ENCODE assay signal across 9 cellular contexts in genomic region chr2:187994464-187995331, GRCh38.
DNase-seq lines count a peak whose midpoint lies in the region; ATAC-seq, FAIRE-seq and TF ChIP-seq lines count a peak whose summit lies in the region.
"Had no signal": no experiment of that assay in that cellular context is flagged by ENCODE, and none has a peak within 500 bp of the region (broad histone marks: within the 10 kb centered on the region; RNA-seq: fewer than 3 reads in every experiment).

No MANE protein-coding gene starts in this region.

- H3K36me3 ChIP-seq in mammary epithelial cell (ENCODE audit: insufficient read depth, low read length) (no peaks in the 10 kb centered on the region), aorta (ENCODE audit: control insufficient read depth in 1 of 2, insufficient read depth in 2 of 2, low read length in 1 of 2) (no peaks in the 10 kb centered on the region), PC-3 (ENCODE audit: low read depth, low read length) (no peaks in the 10 kb centered on the region), kidney (ENCODE audit: control insufficient read depth in 1 of 2, insufficient read depth in 2 of 2, low read length in 2 of 2) (no peaks in the 10 kb centered on the region)

- H3K9me2 ChIP-seq in PC-3 (replicated peaks; ENCODE audit: low read length) = no peaks in the 10 kb centered on the region

- H3K27me3 Mint-ChIP-seq in MCF 10A (ENCODE audit: insufficient read depth, unreplicated experiment) = no peaks in the 10 kb centered on the region

- TF ChIP-seq CTCF in MCF 10A (IDR thresholded peaks at IDR 0.05; ENCODE audit: unreplicated experiment) (no peak), mammary epithelial cell (conservative IDR thresholded peaks at IDR 0.05 in 1 of 2, IDR thresholded peaks at IDR 0.05 in 1 of 2; ENCODE audit: extremely low read depth in 1 of 2, insufficient read depth in 1 of 2, low read depth in 1 of 2, low read length in 2 of 2) (no peak), PC-3 (conservative IDR thresholded peaks at IDR 0.05; ENCODE audit: low read depth, low read length) (no peak), kidney (IDR thresholded peaks at IDR 0.05; ENCODE audit: borderline replicate concordance, extremely low read depth, insufficient read depth) (no peak)

- dilution Hi-C loops in mammary epithelial cell (cut with HindIII; ENCODE audit: low sequenced_read_pairs) = no loop called here

- CTCF ChIA-PET in MCF 10A (lab: Yijun Ruan, JAX) = interaction anchor here (0.8 to 1.4 kb wide), 2 partner anchors 9 to 67 kb away, joined by 3 to 4 read pairs; no protein-coding TSS in a partner anchor
- CTCF ChIA-PET in mammary epithelial cell (lab: Charles Lee; ENCODE audit: low non-redundant PET) = no interaction called here
- CTCF ChIA-PET in PC-3 (lab: Charles Lee) = no interaction called here

- no peaks in the 10 kb centered on the region for H3K4me1 Mint-ChIP-seq in MCF 10A (ENCODE audit: insufficient read depth, unreplicated experiment)

- H3K9me3 ChIP-seq in mammary epithelial cell (replicated peaks; ENCODE audit: insufficient read depth, low read length) (no peaks in the 10 kb centered on the region), aorta (ENCODE audit: control insufficient read depth, low read length) (no peaks in the 10 kb centered on the region), PC-3 (ENCODE audit: low read length) (no peaks in the 10 kb centered on the region), kidney (ENCODE audit: control insufficient read depth in 1 of 2, low read length in 2 of 2) (no peaks in the 10 kb centered on the region)

- POLR2A ChIA-PET in MCF 10A (lab: Yijun Ruan, JAX) = no interaction called here
- POLR2A ChIA-PET in PC-3 (lab: Charles Lee; ENCODE audit: unreplicated experiment) = no interaction called here

- no peak overlapping the region for H3K27ac Mint-ChIP-seq in MCF 10A (ENCODE audit: low read depth, unreplicated experiment)

- no peak overlapping the region for H3K4me3 ChIP-seq in mammary epithelial cell (replicated peaks in 1 of 3; ENCODE audit: insufficient read depth in 1 of 3, low read depth in 2 of 3, low read length in 3 of 3)
- no peak overlapping the region for H3K4me3 ChIP-seq in aorta (ENCODE audit: low read length in 2 of 2)
- H3K4me3 ChIP-seq in PC-3 (ENCODE audit: low read length) = no peak overlapping the region
- no peak overlapping the region for H3K4me3 ChIP-seq in kidney (ENCODE audit: low read length in 2 of 2)

- ATAC-seq in aorta (ENCODE audit: low FRiP score) (peak; percentile 19), PC-3 (no peak)

- in situ Hi-C loops in mammary epithelial cell (cut with MboI; ENCODE audit: low sequenced_read_pairs in 2 of 2) = no loop called here

- H3K4me3 Mint-ChIP-seq in MCF 10A (ENCODE audit: unreplicated experiment) = no peak overlapping the region

- H3K4me2 ChIP-seq in mammary epithelial cell (ENCODE audit: insufficient read depth, low read depth, low read length) (no peak overlapping the region), PC-3 (ENCODE audit: low read length) (no peak overlapping the region)

- BruUV-seq in MCF 10A (replicated peaks; lab: Mats Ljungman, UMichigan) (no TSS peak), mammary epithelial cell (replicated peaks; lab: Mats Ljungman, UMichigan) (no TSS peak), PC-3 (replicated peaks; lab: Mats Ljungman, UMichigan) (no TSS peak)

- H2AFZ ChIP-seq in mammary epithelial cell (ENCODE audit: low read depth, low read length) (no peak overlapping the region), PC-3 (ENCODE audit: low read length) (no peak overlapping the region)

- H3K9me3 Mint-ChIP-seq in MCF 10A (ENCODE audit: unreplicated experiment) = no peaks in the 10 kb centered on the region

- H3K9ac ChIP-seq in mammary epithelial cell (ENCODE audit: insufficient read depth, low read length) (no peak overlapping the region), PC-3 (ENCODE audit: low read length) (no peak overlapping the region), kidney (ENCODE audit: low read length in 2 of 2) (no peak overlapping the region)

- H4K20me1 ChIP-seq in mammary epithelial cell (ENCODE audit: insufficient read depth, low read length) (no peaks in the 10 kb centered on the region), PC-3 (ENCODE audit: low read length) (no peaks in the 10 kb centered on the region)

- H3F3A ChIP-seq in PC-3 (ENCODE audit: low read length, unreplicated experiment) = no peaks in the 10 kb centered on the region

- 62% methylated on average over 5 of the region's 5 CpGs for WGBS in mammary epithelial cell (ENCODE audit: low coverage, missing lambda C conversion rate)
- WGBS in aorta, 2 donors = 68 to 81% methylated on average over 5 of the region's 5 CpGs

- peaks cover 3% of the 10 kb centered on the region for H3K27me3 ChIP-seq in mammary epithelial cell (ENCODE audit: insufficient read depth, low read length)
- H3K27me3 ChIP-seq in aorta (ENCODE audit: control insufficient read depth in 1 of 2, insufficient read depth in 2 of 2, low read length in 1 of 2) = no peaks in the 10 kb centered on the region
- no peaks in the 10 kb centered on the region for H3K27me3 ChIP-seq in PC-3 (ENCODE audit: low read length)

- H3K79me2 ChIP-seq in mammary epithelial cell (ENCODE audit: insufficient read depth, low read length) (no peaks in the 10 kb centered on the region), PC-3 (ENCODE audit: low read length) (no peaks in the 10 kb centered on the region)

- peak; percentile 24 for DNase-seq in MCF 10A (ENCODE audit: unreplicated experiment)
- no peak for DNase-seq in mammary epithelial cell
- peak; percentile 90 for DNase-seq in NCI-H345 treated with DMSO at 0.1 percent for 48 hours (lab: John Stamatoyannopoulos, UW; ENCODE audit: unreplicated experiment)
- DNase-seq in fibroblast of peridontal ligament (ENCODE audit: extremely low read depth) = peak; percentile 38
- no peak for DNase-seq in aorta
- DNase-seq in PC-3 = no peak
- DNase-seq in kidney = no peak
- DNase-seq in NCI-H526 treated with DMSO at 0.1 percent for 48 hours (lab: John Stamatoyannopoulos, UW) = no peak
- DNase-seq: NCI-H2107 had no signal

- intact Hi-C loops in MCF 10A (cut with micrococcal nuclease) = no loop called here
- intact Hi-C loops in mammary epithelial cell (cut with micrococcal nuclease) = no loop called here
- intact Hi-C loops in aorta (cut with DNase I) = no loop called here
- intact Hi-C loops in PC-3 (cut with micrococcal nuclease) = no loop called here
- intact Hi-C loops in kidney (cut with DNase I) = no loop called here

- H3K36me3 Mint-ChIP-seq in MCF 10A (ENCODE audit: insufficient read depth, unreplicated experiment) = no peaks in the 10 kb centered on the region

- no peaks in the 10 kb centered on the region for H3K4me1 ChIP-seq in mammary epithelial cell (ENCODE audit: insufficient read depth, low read length)
- no peaks in the 10 kb centered on the region for H3K4me1 ChIP-seq in aorta (ENCODE audit: control insufficient read depth in 1 of 2, insufficient read depth in 2 of 2, low read length in 2 of 2)
- H3K4me1 ChIP-seq in PC-3 (ENCODE audit: insufficient read depth, low read length) = no peaks in the 10 kb centered on the region
- H3K4me1 ChIP-seq in kidney (ENCODE audit: control insufficient read depth in 1 of 2, insufficient read depth in 1 of 2, low read depth in 1 of 2, low read length in 2 of 2) = no peaks in the 10 kb centered on the region

- H3K27ac ChIP-seq in mammary epithelial cell (ENCODE audit: insufficient read depth, low read depth, low read length) (no peak overlapping the region), aorta (ENCODE audit: low read depth in 1 of 2, low read length in 2 of 2) (no peak overlapping the region), PC-3 (ENCODE audit: low read length) (no peak overlapping the region), kidney (ENCODE audit: low read depth in 2 of 2, low read length in 2 of 2) (no peak overlapping the region)

- FAIRE-seq in kidney (lab: Jason Lieb, UNC) = no peak

Comparison
In these comparisons a context has a peak if more than half of its experiments do, and no peak if none do; other contexts are left out.
1. DNase-seq: peak in MCF 10A (single experiment), NCI-H345 treated with DMSO at 0.1 percent for 48 hours (single experiment) and fibroblast of peridontal ligament (single experiment); none in mammary epithelial cell (single experiment), aorta (0 of 2), PC-3 (single experiment), kidney (single experiment) and NCI-H526 treated with DMSO at 0.1 percent for 48 hours (single experiment).